In the genomic region with DNA sequence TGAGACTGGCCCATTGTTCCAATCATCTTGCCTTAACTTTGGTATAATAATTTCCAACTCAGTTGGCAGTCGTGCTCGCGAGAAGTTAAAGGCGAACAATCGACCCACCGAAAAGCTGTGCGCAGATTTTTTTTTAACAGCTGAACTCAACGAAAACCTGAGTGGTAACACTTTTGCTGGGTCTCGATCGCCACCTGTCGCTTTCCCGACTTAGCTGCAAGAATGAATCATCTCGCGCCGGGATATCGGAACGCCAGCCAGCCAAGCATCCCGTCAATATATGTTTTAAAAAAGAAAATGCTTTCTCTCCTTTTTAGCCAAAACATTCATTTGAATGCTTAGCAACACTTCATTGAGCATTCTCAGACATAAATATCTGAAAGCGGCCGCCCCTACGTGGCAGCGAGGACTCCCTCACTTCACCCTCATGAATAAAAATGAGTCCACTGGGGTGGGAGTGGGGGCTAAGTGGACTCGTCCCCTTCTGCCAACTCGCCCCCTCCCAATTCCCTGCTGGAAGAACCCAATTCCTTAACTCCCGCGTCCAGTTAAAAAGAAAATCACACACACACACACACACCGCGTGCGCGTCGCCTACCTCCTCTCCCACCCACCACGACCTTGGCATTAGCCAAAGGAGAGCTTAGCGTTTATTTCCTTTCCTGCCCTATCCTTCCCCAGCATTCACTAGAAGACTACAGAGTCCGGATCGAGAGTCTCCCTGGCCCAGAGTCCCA, we compare ENCODE assay signal across 8 cellular contexts. TPM values are rescaled to one million over a fixed set of nuclear protein-coding genes. Genes with fewer than 3 reads are reported as not detected.
DNase-seq lines count a peak whose midpoint lies in the region; ATAC-seq and TF ChIP-seq lines count a peak whose summit lies in the region.

No MANE protein-coding gene starts in this region.

- H3K27ac ChIP-seq in HUES6 (ENCODE audit: low read depth, low read length) (no peak overlapping the region), Peyer's patch (peak overlapping the region; percentile 65 to 91 (median 72)), iPS DF 6.9 (ENCODE audit: low read length) (no peak overlapping the region)

- TF ChIP-seq POLR2A in Peyer's patch (IDR thresholded peaks at IDR 0.05) = no peak

- peak; percentile 79 for DNase-seq in DMS153 treated with DMSO at 0.1 percent for 48 hours (lab: John Stamatoyannopoulos, UW; ENCODE audit: unreplicated experiment)
- peak in 2 of 3 donors; percentile 66 to 78 for DNase-seq in Peyer's patch
- DNase-seq in brain pericyte (ENCODE audit: low read depth, low spot score) = peak; percentile 61
- DNase-seq in iPS DF 6.9 (ENCODE audit: low read depth, low spot score) = no peak
- peak; percentile 45 for DNase-seq in putamen (ENCODE audit: low spot score)

- H3K27me3 ChIP-seq in HUES6 (ENCODE audit: control insufficient read depth, insufficient read depth, low read length) (peaks cover 92% of the 10 kb centered on the region), Peyer's patch (peaks cover 0 to 11% of the 10 kb centered on the region in 2 donors), iPS DF 6.9 (ENCODE audit: control insufficient read depth, insufficient read depth, low read length) (peaks cover 59% of the 10 kb centered on the region)

- H3K4me3 ChIP-seq in HUES6 (ENCODE audit: low read depth, low read length) = peak overlapping the region; percentile 71
- H3K4me3 ChIP-seq in Peyer's patch = peak overlapping the region; percentile 33 to 65 (median 44)
- H3K4me3 ChIP-seq in iPS DF 6.9 (ENCODE audit: low read length) = peak overlapping the region; percentile 68; the same call in 1 of the 2 replicates

- H3K9ac ChIP-seq in HUES6 (ENCODE audit: low read length) = peak overlapping the region; percentile 39

- no CpG with 5 or more reads among the region's 35 CpGs for WGBS in iPS DF 6.9 (ENCODE audit: insufficient coverage, insufficient read length)

- ATAC-seq in HG03135 (IDR thresholded peaks at IDR 0.05; ENCODE audit: unreplicated experiment) (no peak), GM18870 (IDR thresholded peaks at IDR 0.05; ENCODE audit: unreplicated experiment) (no peak)

- TF ChIP-seq CTCF in Peyer's patch (IDR thresholded peaks at IDR 0.05) = peak in 4 of 6 experiments; percentile 43 to 60 (median 54)

- H3K9me3 ChIP-seq in HUES6 (ENCODE audit: control insufficient read depth, insufficient read depth, low read depth, low read length) = no peaks in the 10 kb centered on the region
- H3K9me3 ChIP-seq in Peyer's patch = no peaks in the 10 kb centered on the region
- no peaks in the 10 kb centered on the region for H3K9me3 ChIP-seq in iPS DF 6.9 (ENCODE audit: control insufficient read depth, insufficient read depth, low read length)

- H3K36me3 ChIP-seq in HUES6 (ENCODE audit: control insufficient read depth, insufficient read depth, low read length) (no peaks in the 10 kb centered on the region), Peyer's patch (no peaks in the 10 kb centered on the region), iPS DF 6.9 (ENCODE audit: control insufficient read depth, insufficient read depth, low read length) (no peaks in the 10 kb centered on the region)

- H3K4me1 ChIP-seq in HUES6 (ENCODE audit: control insufficient read depth, insufficient read depth, low read length) = peaks cover 28% of the 10 kb centered on the region
- H3K4me1 ChIP-seq in Peyer's patch = peaks cover 0 to 19% (median 6%) of the 10 kb centered on the region in 4 donors
- H3K4me1 ChIP-seq in iPS DF 6.9 (ENCODE audit: control insufficient read depth, insufficient read depth, low read length) = no peaks in the 10 kb centered on the region

RNA-seq across cellular contexts. Expression of gene COL12A1, which starts 1.5 kb away (rescaled TPM):
- total RNA-seq in Peyer's patch = 10 to 100 TPM; 10.9 to 65.9 (median 57.1) TPM

RNA-seq across cellular contexts. Expression of gene COX7A2, which starts 39.2 kb away (rescaled TPM):
- 100 to 1,000 TPM in 3 of 4 donors, 10 to 100 TPM in 1; 94.9 to 246 (median 192) TPM for total RNA-seq in Peyer's patch

Comparison
In these comparisons a context has a peak if more than half of its experiments do, and no peak if none do; other contexts are left out.
1. H3K27ac ChIP-seq: peak in Peyer's patch (4 of 4); none in HUES6 (single experiment) and iPS DF 6.9 (single experiment).
2. Peak in every context shown above with its lines, with median percentiles within 50 percentile points of each other: H3K4me3 ChIP-seq.